Comparison of ENCODE assay signal across 25 cellular contexts in the genomic region with DNA sequence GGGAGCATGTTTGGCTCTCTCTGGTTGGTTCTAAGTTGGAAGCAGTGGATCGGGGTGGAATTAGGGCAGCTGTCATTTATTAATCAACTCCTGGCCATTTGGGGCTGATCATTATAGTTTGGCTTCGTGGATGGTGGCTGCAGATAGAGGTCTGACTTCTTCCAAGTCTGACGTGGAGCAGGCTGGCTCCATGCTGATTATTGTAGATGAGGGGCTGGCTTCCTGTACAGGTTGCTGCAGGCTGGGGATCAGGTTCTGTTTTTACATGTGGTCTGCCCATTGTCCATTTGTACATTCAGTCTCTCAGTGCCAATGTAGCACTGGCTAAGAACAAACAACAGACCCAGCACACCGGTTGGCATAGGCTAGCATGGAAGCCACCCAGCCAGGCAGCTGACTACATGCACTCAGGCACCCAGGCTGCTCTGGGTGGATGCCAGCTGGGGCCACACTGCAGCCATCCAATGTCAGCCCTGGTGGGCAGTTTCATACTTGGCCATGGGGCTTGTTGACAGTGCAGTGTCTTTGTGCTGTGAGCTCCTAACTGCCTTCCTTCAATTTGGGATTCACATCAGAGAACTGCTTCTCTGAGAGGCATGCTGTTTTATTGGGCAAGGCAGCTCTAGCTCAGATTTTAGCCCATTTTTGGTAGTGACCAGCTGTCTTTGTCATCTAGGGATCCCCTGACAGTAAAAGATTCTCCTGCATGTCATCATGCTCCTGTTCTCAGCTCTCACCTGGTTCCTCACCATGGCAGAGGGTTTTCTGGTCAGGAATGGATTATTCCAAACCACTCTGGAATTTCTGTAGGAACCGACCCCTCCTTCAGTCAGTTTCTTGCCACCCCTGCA. TPM values are rescaled to one million over a fixed set of nuclear protein-coding genes. Genes with fewer than 3 reads are reported as not detected.
DNase-seq lines count a peak whose midpoint lies in the region; ATAC-seq and TF ChIP-seq lines count a peak whose summit lies in the region.
"Had no signal": no experiment of that assay in that cellular context is flagged by ENCODE, and none has a peak within 500 bp of the region (broad histone marks: within the 10 kb centered on the region; RNA-seq: fewer than 3 reads in every experiment).

No MANE protein-coding gene starts in this region.

- TF ChIP-seq CTCF in PC-9 (conservative IDR thresholded peaks at IDR 0.05) (no peak), MCF 10A (IDR thresholded peaks at IDR 0.05; ENCODE audit: unreplicated experiment) (no peak)

- H3K9me3 ChIP-seq in PC-9 (ENCODE audit: insufficient read depth, low read depth) (no peaks in the 10 kb centered on the region), right cardiac atrium (ENCODE audit: control insufficient read depth, low read length) (no peaks in the 10 kb centered on the region), skeletal muscle tissue (ENCODE audit: control insufficient read depth in 3 of 3, low read length in 3 of 3) (no peaks in the 10 kb centered on the region)
- H3K9me3 ChIP-seq: BE2C, HAP-1, prostate gland had no signal

- peaks cover 2% of the 10 kb centered on the region for H3K27me3 Mint-ChIP-seq in T-helper 2 cell treated with Interferon-gamma antibody and Interleukin-4, amounts not matched to agents 5 μg/mL and 100 μg/mL, for 36 hours (ENCODE audit: low read depth)
- no peaks in the 10 kb centered on the region for H3K27me3 Mint-ChIP-seq in MCF 10A (ENCODE audit: insufficient read depth, unreplicated experiment)
- H3K27me3 Mint-ChIP-seq: activated CD4-positive, alpha-beta T cell treated with anti-CD3 and anti-CD28 coated beads for 36 hours had no signal

- H3K4me1 ChIP-seq in PC-9 (replicated peaks; ENCODE audit: insufficient read depth): no peaks in the 10 kb centered on the region
- peaks cover 11% of the 10 kb centered on the region for H3K4me1 ChIP-seq in right cardiac atrium (ENCODE audit: control insufficient read depth, insufficient read depth, low read length)
- H3K4me1 ChIP-seq in skeletal muscle tissue (ENCODE audit: control insufficient read depth in 3 of 3, insufficient read depth in 3 of 3, low read length in 3 of 3): peaks cover 12 to 14% (median 13%) of the 10 kb centered on the region in 3 donors
- H3K4me1 ChIP-seq: BE2C, HAP-1, prostate gland had no signal

- no peaks in the 10 kb centered on the region for H3K9me2 ChIP-seq in PC-9 (ENCODE audit: insufficient read depth)

- H4K20me1 ChIP-seq in PC-9 (ENCODE audit: insufficient read depth): peaks cover 49% of the 10 kb centered on the region

- H3K36me3 Mint-ChIP-seq in T-helper 2 cell treated with Interferon-gamma antibody and Interleukin-4, amounts not matched to agents 5 μg/mL and 100 μg/mL, for 36 hours (ENCODE audit: low read depth): no peaks in the 10 kb centered on the region
- no peaks in the 10 kb centered on the region for H3K36me3 Mint-ChIP-seq in MCF 10A (ENCODE audit: insufficient read depth, unreplicated experiment)
- H3K36me3 Mint-ChIP-seq: stimulated activated naive B cell treated with anti-CD40 and anti-IgM and Interleukin-4, amounts not matched to agents 10 μg/mL and 1 μg/mL and 100 μg/mL, for 72 hours had no signal

- H3K4me3 ChIP-seq in PC-9: no peak overlapping the region
- H3K4me3 ChIP-seq in right cardiac atrium (ENCODE audit: low read length): no peak overlapping the region
- H3K4me3 ChIP-seq in skeletal muscle tissue (ENCODE audit: low read length in 3 of 3): no peak overlapping the region
- H3K4me3 ChIP-seq: HAP-1, prostate gland, skin epidermis had no signal

- H3F3A ChIP-seq in PC-9 (ENCODE audit: insufficient read depth, low read depth): peaks cover 25% of the 10 kb centered on the region

- no peak overlapping the region for H3K4me2 ChIP-seq in PC-9
- H3K4me2 ChIP-seq: KMS-11 had no signal

- H3K27me3 ChIP-seq in PC-9 (ENCODE audit: insufficient read depth, low read depth) (no peaks in the 10 kb centered on the region), right cardiac atrium (ENCODE audit: control insufficient read depth, insufficient read depth) (no peaks in the 10 kb centered on the region), skeletal muscle tissue (ENCODE audit: control insufficient read depth in 3 of 3, insufficient read depth in 3 of 3, low read length in 3 of 3) (no peaks in the 10 kb centered on the region)
- H3K27me3 ChIP-seq: BE2C had no signal

- H3K4me3 Mint-ChIP-seq in T-helper 2 cell treated with Interferon-gamma antibody and Interleukin-4, amounts not matched to agents 5 μg/mL and 100 μg/mL, for 36 hours: no peak overlapping the region
- H3K4me3 Mint-ChIP-seq in MCF 10A (ENCODE audit: unreplicated experiment): no peak overlapping the region
- H3K4me3 Mint-ChIP-seq: activated CD4-positive, alpha-beta T cell treated with anti-CD3 and anti-CD28 coated beads for 36 hours; activated CD8-positive, alpha-beta T cell treated with anti-CD3 and anti-CD28 coated beads, Interleukin-2, amount 10 ng/mL, durations not matched to agents 7 days and 5 days; activated T-helper 17 cell treated with anti-CD3 and anti-CD28 coated beads, Interleukin-2, amount 50 U/mL, for 72 hours; CD8-positive, alpha-beta T cell; stimulated activated naive B cell treated with anti-CD40 and anti-IgM and Interleukin-4, amounts not matched to agents 10 μg/mL and 1 μg/mL and 100 μg/mL, for 72 hours had no signal

- 73% methylated on average over 5 of the region's 5 CpGs for WGBS in right cardiac atrium

- H3K27ac Mint-ChIP-seq in T-helper 2 cell treated with Interferon-gamma antibody and Interleukin-4, amounts not matched to agents 5 μg/mL and 100 μg/mL, for 36 hours: no peak overlapping the region
- no peak overlapping the region for H3K27ac Mint-ChIP-seq in MCF 10A (ENCODE audit: low read depth, unreplicated experiment)
- H3K27ac Mint-ChIP-seq: activated CD4-positive, alpha-beta T cell treated with anti-CD3 and anti-CD28 coated beads for 36 hours; activated CD8-positive, alpha-beta T cell treated with anti-CD3 and anti-CD28 coated beads, Interleukin-2, amount 10 ng/mL, durations not matched to agents 7 days and 5 days; activated T-helper 17 cell treated with anti-CD3 and anti-CD28 coated beads, Interleukin-2, amount 50 U/mL, for 72 hours; CD8-positive, alpha-beta T cell; stimulated activated naive B cell treated with anti-CD40 and anti-IgM and Interleukin-4, amounts not matched to agents 10 μg/mL and 1 μg/mL and 100 μg/mL, for 72 hours had no signal

- peaks cover 97% of the 10 kb centered on the region for H3K79me2 ChIP-seq in PC-9 (ENCODE audit: low read depth)

- H2AFZ ChIP-seq in PC-9: no peak overlapping the region

- peak overlapping the region in 1 of 3 donors; percentile 41 for H3K9ac ChIP-seq in skeletal muscle tissue (ENCODE audit: low read depth in 1 of 3, low read length in 3 of 3)
- H3K9ac ChIP-seq: KMS-11 had no signal

- H3K27ac ChIP-seq in PC-9 (0 out of 2 replicates have a peak overlapping the region, but pooled peaks have one; percentile 10), right cardiac atrium (ENCODE audit: low read length) (peak overlapping the region; percentile 46), skeletal muscle tissue (ENCODE audit: low read depth, low read length) (peak overlapping the region; percentile 32)
- H3K27ac ChIP-seq: KMS-11, prostate gland, skin epidermis, VCaP had no signal

- H3K36me3 ChIP-seq in PC-9 (ENCODE audit: low read depth) (peaks cover 33% of the 10 kb centered on the region), skeletal muscle tissue (ENCODE audit: control insufficient read depth in 3 of 3, insufficient read depth in 3 of 3, low read length in 3 of 3) (no peaks in the 10 kb centered on the region)
- H3K36me3 ChIP-seq: BE2C, HAP-1, prostate gland had no signal

- CTCF ChIA-PET in PC-9 (lab: Charles Lee): no interaction called here
- CTCF ChIA-PET in MCF 10A (lab: Yijun Ruan, JAX): no interaction called here

- DNase-seq in PC-9 (no peak), right cardiac atrium (peak; percentile 55 to 87 (median 84)), MCF 10A (ENCODE audit: unreplicated experiment) (no peak), NCI-H128 (lab: John Stamatoyannopoulos, UW; ENCODE audit: unreplicated experiment) (no peak)
- DNase-seq in T-helper 2 cell treated with Interferon-gamma antibody and Interleukin-4, amounts not matched to agents 5 μg/mL and 100 μg/mL, for 36 hours (ENCODE audit: low spot score): no peak
- DNase-seq: activated CD4-positive, alpha-beta T cell treated with anti-CD3 and anti-CD28 coated beads for 36 hours; activated CD8-positive, alpha-beta T cell treated with anti-CD3 and anti-CD28 coated beads, Interleukin-2, amount 10 ng/mL, durations not matched to agents 7 days and 5 days; BE2C; CD8-positive, alpha-beta T cell; DMS 273 treated with DMSO at 0.1 percent for 48 hours; effector CD4-positive, alpha-beta T cell; NCI-H1417; NCI-H2029 treated with DMSO at 0.1 percent for 48 hours; NCI-H526; NK-92 treated with Interleukin-12 subunit alpha and Interleukin-12 subunit beta, amount 100 ng/mL, for 24 hours; SIG-M5; stimulated activated naive B cell treated with anti-CD40 and anti-IgM and Interleukin-4, amounts not matched to agents 10 μg/mL and 1 μg/mL and 100 μg/mL, for 72 hours had no signal

- intact Hi-C loops in PC-9 (cut with micrococcal nuclease; ENCODE audit: unreplicated experiment): no loop called here
- intact Hi-C loops in right cardiac atrium (cut with DNase I): no loop called here
- intact Hi-C loops in MCF 10A (cut with micrococcal nuclease): no loop called here

- POLR2A ChIA-PET in PC-9 (lab: Charles Lee; ENCODE audit: unreplicated experiment): no interaction called here
- POLR2A ChIA-PET in MCF 10A (lab: Yijun Ruan, JAX): no interaction called here

- ATAC-seq in esophagus mucosa: peak; percentile 20
- ATAC-seq in right cardiac atrium: peak; percentile 71 to 89
- ATAC-seq: activated CD8-positive, alpha-beta T cell treated with anti-CD3 and anti-CD28 coated beads, Interleukin-2, amount 10 ng/mL, durations not matched to agents 7 days and 5 days; CD8-positive, alpha-beta T cell; stimulated activated naive B cell treated with anti-CD40 and anti-IgM and Interleukin-4, amounts not matched to agents 10 μg/mL and 1 μg/mL and 100 μg/mL, for 72 hours had no signal

- H3K9me3 Mint-ChIP-seq in T-helper 2 cell treated with Interferon-gamma antibody and Interleukin-4, amounts not matched to agents 5 μg/mL and 100 μg/mL, for 36 hours: peaks cover 8% of the 10 kb centered on the region
- H3K9me3 Mint-ChIP-seq in MCF 10A (ENCODE audit: unreplicated experiment): no peaks in the 10 kb centered on the region
- H3K9me3 Mint-ChIP-seq: CD8-positive, alpha-beta T cell had no signal

- no TSS peak for BruUV-seq in PC-9 (replicated peaks; lab: Mats Ljungman, UMichigan)
- no TSS peak for BruUV-seq in MCF 10A (replicated peaks; lab: Mats Ljungman, UMichigan)

- H3K4me1 Mint-ChIP-seq in T-helper 2 cell treated with Interferon-gamma antibody and Interleukin-4, amounts not matched to agents 5 μg/mL and 100 μg/mL, for 36 hours (ENCODE audit: low read depth): peaks cover 2% of the 10 kb centered on the region
- no peaks in the 10 kb centered on the region for H3K4me1 Mint-ChIP-seq in MCF 10A (ENCODE audit: insufficient read depth, unreplicated experiment)
- H3K4me1 Mint-ChIP-seq: stimulated activated naive B cell treated with anti-CD40 and anti-IgM and Interleukin-4, amounts not matched to agents 10 μg/mL and 1 μg/mL and 100 μg/mL, for 72 hours had no signal

RNA-seq across cellular contexts. Expression of a gene that starts 25.4 kb away (rescaled TPM):
- total RNA-seq in PC-9 (2021) (38.3 and 41.2 TPM in 2 replicates), esophagus mucosa (63.6 TPM), right cardiac atrium (10 to 100 TPM; 39.1 to 53.4 (median 43.3) TPM), skeletal muscle tissue (7.8 TPM), MCF 10A (2022) (12.3 and 16.4 TPM in 2 replicates)
- polyA plus RNA-seq in right cardiac atrium: 36.8 TPM

Comparison
In these comparisons a context has a peak if more than half of its experiments do, and no peak if none do; other contexts are left out.
1. DNase-seq: peak in right cardiac atrium (3 of 3); none in PC-9 (0 of 2), T-helper 2 cell treated with Interferon-gamma antibody and Interleukin-4, amounts not matched to agents 5 μg/mL and 100 μg/mL, for 36 hours (single experiment), MCF 10A (single experiment) and NCI-H128 (single experiment).
2. Peak in every context shown above with its lines, with median percentiles within 50 percentile points of each other: H3K27ac ChIP-seq.